13 cellular contexts compared by ENCODE assay signal in genomic region chr7:66769833-66770512, GRCh38. TPM values are rescaled to one million over a fixed set of nuclear protein-coding genes. Genes with fewer than 3 reads are reported as not detected.
A peak's percentile ranks its signal among the peaks of the same experiment; 100 is the strongest.
DNase-seq lines count a peak whose midpoint lies in the region; ATAC-seq and TF ChIP-seq lines count a peak whose summit lies in the region.
"Had no signal": no experiment of that assay in that cellular context is flagged by ENCODE, and none has a peak within 500 bp of the region (broad histone marks: within the 10 kb centered on the region; RNA-seq: fewer than 3 reads in every experiment).

No MANE protein-coding gene starts in this region.

- H2AFZ ChIP-seq in Karpas-422 (ENCODE audit: low read length) (no peak overlapping the region), osteoblast (ENCODE audit: low read length) (no peak overlapping the region)

- H3K9me3 Mint-ChIP-seq in activated CD8-positive, alpha-beta T cell treated with anti-CD3 and anti-CD28 coated beads, Interleukin-2, amount 10 ng/mL, durations not matched to agents 7 days and 5 days (ENCODE audit: insufficient read depth), result no peaks in the 10 kb centered on the region
- H3K9me3 Mint-ChIP-seq in activated CD8-positive, alpha-beta T cell treated with anti-CD3 and anti-CD28 coated beads for 36 hours, result no peaks in the 10 kb centered on the region
- H3K9me3 Mint-ChIP-seq in activated CD4-positive, alpha-beta T cell treated with anti-CD3 and anti-CD28 coated beads, Interleukin-2, amount 10 ng/mL, durations not matched to agents 7 days and 5 days, result no peaks in the 10 kb centered on the region

- CTCF ChIA-PET in activated CD8-positive, alpha-beta T cell treated with anti-CD3 and anti-CD28 coated beads, Interleukin-2, amount 10 ng/mL, durations not matched to agents 7 days and 5 days (lab: Charles Lee), result interaction anchor here (1.3 to 1.9 kb wide), 2 partner anchors 23 to 32 kb away, joined by 3 to 6 read pairs; no protein-coding TSS in a partner anchor
- CTCF ChIA-PET in activated CD8-positive, alpha-beta T cell treated with anti-CD3 and anti-CD28 coated beads for 36 hours (lab: Charles Lee), result interaction anchor here (0.8 to 1.0 kb wide), 2 partner anchors 126 to 212 kb away, joined by 3 read pairs; no protein-coding TSS in a partner anchor
- CTCF ChIA-PET in activated CD4-positive, alpha-beta T cell treated with anti-CD3 and anti-CD28 coated beads, Interleukin-2, amount 10 ng/mL, durations not matched to agents 7 days and 5 days (lab: Charles Lee), result interaction anchor here (0.7 to 1.4 kb wide), 3 partner anchors 15 to 282 kb away, joined by 3 read pairs; no protein-coding TSS in a partner anchor

- peaks cover 31% of the 10 kb centered on the region for H3K36me3 Mint-ChIP-seq in activated CD8-positive, alpha-beta T cell treated with anti-CD3 and anti-CD28 coated beads, Interleukin-2, amount 10 ng/mL, durations not matched to agents 7 days and 5 days (ENCODE audit: low read depth)
- peaks cover 12% of the 10 kb centered on the region for H3K36me3 Mint-ChIP-seq in activated CD8-positive, alpha-beta T cell treated with anti-CD3 and anti-CD28 coated beads for 36 hours (ENCODE audit: low read depth)
- H3K36me3 Mint-ChIP-seq in activated CD4-positive, alpha-beta T cell treated with anti-CD3 and anti-CD28 coated beads, Interleukin-2, amount 10 ng/mL, durations not matched to agents 7 days and 5 days (ENCODE audit: low read depth), result peaks cover 25% of the 10 kb centered on the region

- H3K79me2 ChIP-seq in Karpas-422 (ENCODE audit: low read length), result peaks cover 71% of the 10 kb centered on the region
- peaks cover 90% of the 10 kb centered on the region for H3K79me2 ChIP-seq in osteoblast (ENCODE audit: insufficient read depth, low read length)

- POLR2A ChIA-PET in activated CD8-positive, alpha-beta T cell treated with anti-CD3 and anti-CD28 coated beads, Interleukin-2, amount 10 ng/mL, durations not matched to agents 7 days and 5 days (lab: Charles Lee), result no interaction called here
- POLR2A ChIA-PET in activated CD8-positive, alpha-beta T cell treated with anti-CD3 and anti-CD28 coated beads for 36 hours (lab: Charles Lee), result interaction anchor here (0.8 kb wide), 1 partner anchor 19 kb away, joined by 3 read pairs; no protein-coding TSS in a partner anchor
- POLR2A ChIA-PET in activated CD4-positive, alpha-beta T cell treated with anti-CD3 and anti-CD28 coated beads, Interleukin-2, amount 10 ng/mL, durations not matched to agents 7 days and 5 days (lab: Charles Lee), result interaction anchor here (0.6 kb wide), 2 partner anchors 41 to 226 kb away, joined by 3 read pairs; no protein-coding TSS in a partner anchor

- no peak overlapping the region for H3K4me3 Mint-ChIP-seq in activated CD8-positive, alpha-beta T cell treated with anti-CD3 and anti-CD28 coated beads, Interleukin-2, amount 10 ng/mL, durations not matched to agents 7 days and 5 days
- H3K4me3 Mint-ChIP-seq in activated CD8-positive, alpha-beta T cell treated with anti-CD3 and anti-CD28 coated beads for 36 hours, result no peak overlapping the region
- no peak overlapping the region for H3K4me3 Mint-ChIP-seq in activated CD4-positive, alpha-beta T cell treated with anti-CD3 and anti-CD28 coated beads, Interleukin-2, amount 10 ng/mL, durations not matched to agents 7 days and 5 days

- peaks cover 35% of the 10 kb centered on the region for H3K4me1 ChIP-seq in Karpas-422 (ENCODE audit: low read length)
- peaks cover 13% of the 10 kb centered on the region for H3K4me1 ChIP-seq in osteoblast (ENCODE audit: insufficient read depth, low read length)
- H3K4me1 ChIP-seq: A549, testis had no signal

- H3K27ac Mint-ChIP-seq in activated CD8-positive, alpha-beta T cell treated with anti-CD3 and anti-CD28 coated beads, Interleukin-2, amount 10 ng/mL, durations not matched to agents 7 days and 5 days, result peak overlapping the region; percentile 14
- H3K27ac Mint-ChIP-seq in activated CD8-positive, alpha-beta T cell treated with anti-CD3 and anti-CD28 coated beads for 36 hours, result no peak overlapping the region
- no peak overlapping the region for H3K27ac Mint-ChIP-seq in activated CD4-positive, alpha-beta T cell treated with anti-CD3 and anti-CD28 coated beads, Interleukin-2, amount 10 ng/mL, durations not matched to agents 7 days and 5 days

- H3K4me1 Mint-ChIP-seq in activated CD8-positive, alpha-beta T cell treated with anti-CD3 and anti-CD28 coated beads, Interleukin-2, amount 10 ng/mL, durations not matched to agents 7 days and 5 days (ENCODE audit: low read depth), result peaks cover 25% of the 10 kb centered on the region
- H3K4me1 Mint-ChIP-seq in activated CD8-positive, alpha-beta T cell treated with anti-CD3 and anti-CD28 coated beads for 36 hours (ENCODE audit: low read depth), result peaks cover 34% of the 10 kb centered on the region
- H3K4me1 Mint-ChIP-seq in activated CD4-positive, alpha-beta T cell treated with anti-CD3 and anti-CD28 coated beads, Interleukin-2, amount 10 ng/mL, durations not matched to agents 7 days and 5 days, result peaks cover 24% of the 10 kb centered on the region

- no peak for ATAC-seq in activated CD8-positive, alpha-beta T cell treated with anti-CD3 and anti-CD28 coated beads, Interleukin-2, amount 10 ng/mL, durations not matched to agents 7 days and 5 days
- no peak for ATAC-seq in activated CD8-positive, alpha-beta T cell treated with anti-CD3 and anti-CD28 coated beads for 36 hours
- no peak for ATAC-seq in GM21528 (IDR thresholded peaks at IDR 0.05; ENCODE audit: low FRiP score, unreplicated experiment)
- ATAC-seq: A549, HepG2 had no signal

- H3K4me3 ChIP-seq in Karpas-422 (ENCODE audit: low read length), result no peak overlapping the region
- no peak overlapping the region for H3K4me3 ChIP-seq in osteoblast (ENCODE audit: insufficient read depth, low read length)
- H3K4me3 ChIP-seq: A549, testis had no signal

- peaks cover 5% of the 10 kb centered on the region; the same call in 1 of the 2 replicates for H3K36me3 ChIP-seq in Karpas-422 (ENCODE audit: insufficient read depth, low read length)
- peaks cover 37% of the 10 kb centered on the region for H3K36me3 ChIP-seq in osteoblast (ENCODE audit: insufficient read depth, low read length)

- H3K27me3 ChIP-seq in Karpas-422 (ENCODE audit: low read length) (no peaks in the 10 kb centered on the region), osteoblast (ENCODE audit: insufficient read depth, low read length) (no peaks in the 10 kb centered on the region)
- H3K27me3 ChIP-seq: testis had no signal

- H3K27ac ChIP-seq in Karpas-422 (ENCODE audit: low read length), result peak overlapping the region; percentile 59; the same call in 1 of the 2 replicates
- peak overlapping the region; percentile 17 for H3K27ac ChIP-seq in osteoblast (ENCODE audit: low read depth, low read length)
- H3K27ac ChIP-seq: A549, testis had no signal

- H3K4me2 ChIP-seq in Karpas-422 (ENCODE audit: low read depth, low read length, poor library complexity, severe bottlenecking), result no peak overlapping the region
- H3K4me2 ChIP-seq in osteoblast (ENCODE audit: insufficient read depth, low read length), result peak overlapping the region; percentile 40
- H3K4me2 ChIP-seq: A549 had no signal

- H3K9me2 ChIP-seq in Karpas-422 (replicated peaks; ENCODE audit: insufficient read depth, low read length), result no peaks in the 10 kb centered on the region

- intact Hi-C loops in activated CD8-positive, alpha-beta T cell treated with anti-CD3 and anti-CD28 coated beads for 36 hours (cut with micrococcal nuclease), result no loop called here

- no peak overlapping the region for H3K9ac ChIP-seq in Karpas-422 (ENCODE audit: low read length)

- no peaks in the 10 kb centered on the region for H3K27me3 Mint-ChIP-seq in activated CD8-positive, alpha-beta T cell treated with anti-CD3 and anti-CD28 coated beads, Interleukin-2, amount 10 ng/mL, durations not matched to agents 7 days and 5 days (ENCODE audit: low read depth)
- no peaks in the 10 kb centered on the region for H3K27me3 Mint-ChIP-seq in activated CD8-positive, alpha-beta T cell treated with anti-CD3 and anti-CD28 coated beads for 36 hours
- no peaks in the 10 kb centered on the region for H3K27me3 Mint-ChIP-seq in activated CD4-positive, alpha-beta T cell treated with anti-CD3 and anti-CD28 coated beads, Interleukin-2, amount 10 ng/mL, durations not matched to agents 7 days and 5 days

- TF ChIP-seq CTCF in activated CD8-positive, alpha-beta T cell treated with anti-CD3 and anti-CD28 coated beads for 36 hours (IDR thresholded peaks at IDR 0.05), result no peak
- TF ChIP-seq CTCF in osteoblast (IDR thresholded peaks at IDR 0.05; ENCODE audit: extremely low read depth, low read depth, low read length), result no peak

- H3K9me3 ChIP-seq in Karpas-422 (ENCODE audit: low read length), result no peaks in the 10 kb centered on the region
- no peaks in the 10 kb centered on the region for H3K9me3 ChIP-seq in osteoblast (ENCODE audit: low read depth, low read length)
- H3K9me3 ChIP-seq: A549, testis had no signal

- H4K20me1 ChIP-seq in Karpas-422 (ENCODE audit: insufficient read depth, low read depth, low read length), result no peaks in the 10 kb centered on the region
- peaks cover 36% of the 10 kb centered on the region for H4K20me1 ChIP-seq in osteoblast (ENCODE audit: insufficient read depth, low read length)

- DNase-seq in activated CD8-positive, alpha-beta T cell treated with anti-CD3 and anti-CD28 coated beads, Interleukin-2, amount 10 ng/mL, durations not matched to agents 7 days and 5 days, result no peak
- DNase-seq in activated CD8-positive, alpha-beta T cell treated with anti-CD3 and anti-CD28 coated beads for 36 hours, result no peak
- DNase-seq in Karpas-422 (no peak), fibroblast of gingiva (ENCODE audit: low read depth) (peak; percentile 58), osteoblast (ENCODE audit: insufficient read length, low spot score, missing footprints) (no peak), UCSD-AML1 (lab: John Stamatoyannopoulos, UW; ENCODE audit: unreplicated experiment) (no peak)
- DNase-seq in activated CD4-positive, alpha-beta T cell treated with anti-CD3 and anti-CD28 coated beads, Interleukin-2, amount 10 ng/mL, durations not matched to agents 7 days and 5 days, result no peak
- DNase-seq: DMS153, NCI-H1092, testis had no signal

RNA-seq across cellular contexts. Expression of gene RABGEF1, which starts 29.4 kb away (rescaled TPM):
- total RNA-seq in activated CD8-positive, alpha-beta T cell treated with anti-CD3 and anti-CD28 coated beads, Interleukin-2, amount 10 ng/mL, durations not matched to agents 7 days and 5 days, result 10 to 100 TPM; 23.2 to 23.8 TPM
- total RNA-seq in activated CD8-positive, alpha-beta T cell treated with anti-CD3 and anti-CD28 coated beads for 36 hours, result 10 to 100 TPM; 17.5 to 19.2 TPM
- 17.8 and 26.1 TPM in 2 replicates for total RNA-seq in Karpas-422 (2014; rRNA removed; shearing (Covaris generic); ENCODE audit: low replicate concordance)
- total RNA-seq in osteoblast, result 71.9 and 81.8 TPM in 2 replicates
- total RNA-seq in activated CD4-positive, alpha-beta T cell treated with anti-CD3 and anti-CD28 coated beads, Interleukin-2, amount 10 ng/mL, durations not matched to agents 7 days and 5 days, result 10 to 100 TPM; 21.8 to 21.9 TPM
